Comparison of ENCODE assay signal across 8 cellular contexts in the genomic region with DNA sequence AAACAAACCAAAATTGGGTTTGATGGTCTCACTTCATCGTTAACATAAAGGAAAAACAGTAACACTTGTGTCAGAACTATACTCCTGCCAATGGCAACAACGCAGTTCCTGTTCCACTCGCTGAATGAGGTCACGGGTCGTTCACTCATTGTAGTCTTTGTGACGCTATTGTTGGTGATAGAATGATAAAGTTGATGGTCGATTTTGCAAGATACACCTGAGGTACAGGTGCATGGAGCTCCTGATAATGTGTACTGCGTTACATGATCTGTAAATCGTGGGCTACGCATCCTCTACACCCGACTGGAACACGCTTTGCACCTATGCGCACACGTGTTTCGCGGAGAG. TPM values are rescaled to one million over a fixed set of nuclear protein-coding genes. Genes with fewer than 3 reads are reported as not detected.
A peak's percentile ranks its signal among the peaks of the same experiment; 100 is the strongest.
DNase-seq lines count a peak whose midpoint lies in the region; ATAC-seq and TF ChIP-seq lines count a peak whose summit lies in the region.

No MANE protein-coding gene starts in this region.

- TF ChIP-seq CTCF in AG09309 (IDR thresholded peaks at IDR 0.05; ENCODE audit: control insufficient read depth, insufficient read depth, low read depth, low read length, missing control alignments) (no peak), RWPE2 (IDR thresholded peaks at IDR 0.05; ENCODE audit: poor library complexity, severe bottlenecking) (no peak), esophagus muscularis mucosa (IDR thresholded peaks at IDR 0.05) (no peak), parathyroid adenoma (IDR thresholded peaks at IDR 0.05) (no peak)

- peaks cover 4% of the 10 kb centered on the region for H3K4me1 ChIP-seq in RWPE2 (ENCODE audit: insufficient read depth, poor library complexity, severe bottlenecking)
- H3K4me1 ChIP-seq in esophagus muscularis mucosa: peaks cover 8 to 30% (median 20%) of the 10 kb centered on the region in 4 donors
- no peaks in the 10 kb centered on the region for H3K4me1 ChIP-seq in parathyroid adenoma

- H3K9ac ChIP-seq in parathyroid adenoma: no peak overlapping the region

- no peak for DNase-seq in AG09309 (ENCODE audit: low read depth)
- no peak for DNase-seq in RWPE2 (ENCODE audit: low spot score)
- DNase-seq in esophagus muscularis mucosa (ENCODE audit: extremely low spot score): no peak
- no peak for DNase-seq in OCI-M1 (lab: John Stamatoyannopoulos, UW)
- DNase-seq in NCI-H446 (lab: John Stamatoyannopoulos, UW): no peak

- peak overlapping the region; percentile 93 for H2AFZ ChIP-seq in parathyroid adenoma

- H3K27me3 ChIP-seq in RWPE2 (ENCODE audit: insufficient read depth, poor library complexity, severe bottlenecking): no peaks in the 10 kb centered on the region
- H3K27me3 ChIP-seq in esophagus muscularis mucosa: no peaks in the 10 kb centered on the region
- H3K27me3 ChIP-seq in parathyroid adenoma (ENCODE audit: control insufficient read depth, insufficient read depth, low read length): no peaks in the 10 kb centered on the region

- peaks cover 3% of the 10 kb centered on the region for H3K79me2 ChIP-seq in parathyroid adenoma

- H3K9me3 ChIP-seq in RWPE2 (ENCODE audit: severe bottlenecking): no peaks in the 10 kb centered on the region
- no peaks in the 10 kb centered on the region for H3K9me3 ChIP-seq in esophagus muscularis mucosa
- no peaks in the 10 kb centered on the region for H3K9me3 ChIP-seq in parathyroid adenoma (ENCODE audit: control insufficient read depth, low read length)

- no peak for TF ChIP-seq EP300 in esophagus muscularis mucosa (IDR thresholded peaks at IDR 0.05)

- TF ChIP-seq POLR2A in esophagus muscularis mucosa (IDR thresholded peaks at IDR 0.05; ENCODE audit: low read depth): no peak

- peak; percentile 29 for ATAC-seq in GM19438 (IDR thresholded peaks at IDR 0.05; ENCODE audit: low read depth, unreplicated experiment)
- ATAC-seq in RWPE2 (ENCODE audit: low read depth): no peak
- no peak for ATAC-seq in GM19324 (IDR thresholded peaks at IDR 0.05; ENCODE audit: low FRiP score, unreplicated experiment)

- H3K36me3 ChIP-seq in RWPE2 (ENCODE audit: low read depth): no peaks in the 10 kb centered on the region; the same call in 1 of the 2 replicates
- H3K36me3 ChIP-seq in esophagus muscularis mucosa: peaks cover 0 to 4% (median 0%) of the 10 kb centered on the region in 4 donors
- H3K36me3 ChIP-seq in parathyroid adenoma (ENCODE audit: control insufficient read depth, insufficient read depth, low read length): no peaks in the 10 kb centered on the region

- H3K4me2 ChIP-seq in parathyroid adenoma (ENCODE audit: low read length): peak overlapping the region; percentile 94

- 38% methylated on average over 7 of the region's 16 CpGs for WGBS in esophagus muscularis mucosa

- intact Hi-C loops in esophagus muscularis mucosa (cut with DNase I): loop anchor here (2.0 to 5.0 kb wide), 5 partner anchors 25 to 553 kb away; no protein-coding TSS in a partner anchor

- H3K27ac ChIP-seq in RWPE2 (ENCODE audit: poor library complexity, severe bottlenecking) (peak overlapping the region; percentile 41), esophagus muscularis mucosa (replicated peaks in 1 of 4) (peak overlapping the region; percentile 67 to 83 (median 79)), parathyroid adenoma (no peak overlapping the region)

- peak overlapping the region; percentile 86 for H3K4me3 ChIP-seq in AG09309 (ENCODE audit: control insufficient read depth, low read depth, low read length)
- H3K4me3 ChIP-seq in RWPE2 (ENCODE audit: severe bottlenecking): peak overlapping the region; percentile 56
- peak overlapping the region; percentile 70 to 83 (median 77) for H3K4me3 ChIP-seq in esophagus muscularis mucosa
- peak overlapping the region; percentile 95 for H3K4me3 ChIP-seq in parathyroid adenoma (ENCODE audit: low read depth, low read length)

RNA-seq across cellular contexts. Expression of a gene that starts 0.4 kb away (rescaled TPM):
- total RNA-seq in esophagus muscularis mucosa: 10 to 100 TPM in 1 of 4 donors, 1 to 10 TPM in 3; 4.0 to 13.3 (median 6.1) TPM

RNA-seq across cellular contexts. Expression of a gene that starts 20.0 kb away (rescaled TPM):
- total RNA-seq in esophagus muscularis mucosa: 1 to 10 TPM in 1 of 4 donors, under 1 TPM in 2, not detected in 1; 0.29 to 1.2 (median 0.33) TPM

RNA-seq across cellular contexts. Expression of a gene that starts 31.0 kb away (rescaled TPM):
- total RNA-seq in esophagus muscularis mucosa: 10 to 100 TPM; 24.5 to 58.6 (median 51.9) TPM

RNA-seq across cellular contexts. Expression of a gene that starts 42.5 kb away (rescaled TPM):
- 10 to 100 TPM; 17.9 to 32.5 (median 26.0) TPM for total RNA-seq in esophagus muscularis mucosa

RNA-seq across cellular contexts. Expression of a gene that starts 44.9 kb away (rescaled TPM):
- 10 to 100 TPM; 16.2 to 24.2 (median 20.1) TPM for total RNA-seq in esophagus muscularis mucosa
